ENCODE assay signal across 9 cellular contexts in the genomic region with DNA sequence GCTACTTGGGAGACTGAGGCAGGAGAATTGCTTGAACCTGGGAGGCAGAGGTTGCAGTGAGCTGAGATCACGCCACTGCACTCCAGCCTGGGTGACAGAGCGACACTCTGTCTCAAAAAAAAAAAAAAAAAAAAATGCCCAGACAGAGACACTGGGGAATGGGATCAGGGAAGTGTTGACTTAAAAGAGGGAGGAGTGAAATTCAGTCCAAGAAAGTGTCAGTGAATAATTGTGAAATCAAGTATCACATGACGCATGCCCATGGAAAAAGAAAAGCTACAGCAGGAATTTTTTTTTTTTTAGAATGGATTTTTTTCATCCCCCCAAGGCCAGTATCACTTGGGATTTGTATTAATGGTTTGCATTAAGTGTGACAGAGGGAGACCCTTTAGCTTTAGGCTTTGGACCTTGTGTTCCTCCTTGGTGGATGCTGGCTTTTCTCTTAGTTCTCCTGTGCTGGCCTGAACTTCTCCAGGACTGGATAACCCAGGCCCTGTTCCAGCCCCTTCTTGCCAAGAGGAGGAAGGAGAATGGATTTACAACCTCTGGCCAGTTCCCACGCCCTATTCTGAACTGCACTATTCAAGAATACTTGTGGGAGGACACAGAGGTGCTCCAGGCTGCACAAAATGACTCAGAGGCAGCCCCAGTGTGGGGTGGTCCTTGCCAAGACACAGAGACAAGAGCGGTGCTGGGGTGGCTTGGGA. TPM values are rescaled to one million over a fixed set of nuclear protein-coding genes. Genes with fewer than 3 reads are reported as not detected.
A peak's percentile ranks its signal among the peaks of the same experiment; 100 is the strongest.
DNase-seq lines count a peak whose midpoint lies in the region; ATAC-seq and TF ChIP-seq lines count a peak whose summit lies in the region.
"Had no signal": no experiment of that assay in that cellular context is flagged by ENCODE, and none has a peak within 500 bp of the region (broad histone marks: within the 10 kb centered on the region; RNA-seq: fewer than 3 reads in every experiment).

No MANE protein-coding gene starts in this region.

- no peaks in the 10 kb centered on the region for H3K9me3 ChIP-seq in left ventricle myocardium inferior (replicated peaks)

- peaks cover 22% of the 10 kb centered on the region for H3K4me1 ChIP-seq in left ventricle myocardium inferior

- peak in 36 of 58 donors; percentile 7 to 77 (median 40) for DNase-seq in anterior cingulate cortex (lab: John Stamatoyannopoulos, UW)
- peak; percentile 68 for DNase-seq in left ventricle myocardium inferior
- peak; percentile 90 for DNase-seq in posterior vena cava (ENCODE audit: low spot score)
- no peak for DNase-seq in activated CD4-positive, alpha-beta T cell treated with anti-CD3 and anti-CD28 coated beads, Interleukin-2, amount 50 U/mL, for 4 hours
- DNase-seq in Kasumi-1 (lab: John Stamatoyannopoulos, UW) = no peak
- DNase-seq in HuH-7.5 (ENCODE audit: low spot score) = no peak
- DNase-seq: stimulated activated naive CD8-positive, alpha-beta T cell treated with anti-CD3 and anti-CD28 coated beads, Interleukin-15, amount 100 ng/mL, for 72 hours had no signal

- intact Hi-C loops in left ventricle myocardium inferior (cut with micrococcal nuclease) (no loop called here), posterior vena cava (cut with DNase I) (no loop called here)

- peak overlapping the region; percentile 66 for H3K27ac ChIP-seq in C4-2B
- H3K27ac ChIP-seq in left ventricle myocardium inferior (replicated peaks) = peak overlapping the region; percentile 75

- no peak overlapping the region for H3K4me3 ChIP-seq in left ventricle myocardium inferior

- no peaks in the 10 kb centered on the region for H3K36me3 ChIP-seq in left ventricle myocardium inferior

- H3K27me3 ChIP-seq in left ventricle myocardium inferior (ENCODE audit: low read depth) = no peaks in the 10 kb centered on the region

- ATAC-seq in GM19324 (IDR thresholded peaks at IDR 0.05; ENCODE audit: low FRiP score, unreplicated experiment) = no peak
- ATAC-seq: stimulated activated naive CD8-positive, alpha-beta T cell treated with anti-CD3 and anti-CD28 coated beads, Interleukin-15, amount 100 ng/mL, for 72 hours had no signal

- TF ChIP-seq CTCF in C4-2B (conservative IDR thresholded peaks at IDR 0.05) (no peak), left ventricle myocardium inferior (IDR thresholded peaks at IDR 0.05; ENCODE audit: borderline replicate concordance) (no peak)

RNA-seq across cellular contexts. Expression of gene ZNF774, which starts 36.7 kb away (rescaled TPM):
- total RNA-seq in left ventricle myocardium inferior (4.7 TPM), posterior vena cava (1 to 10 TPM; 3.5 to 4.0 TPM)

RNA-seq across cellular contexts. Expression of gene NGRN, which starts 50.0 kb away (rescaled TPM):
- total RNA-seq in left ventricle myocardium inferior (120 TPM), posterior vena cava (10 to 100 TPM; 81.6 to 89.7 TPM)

Comparison
In these comparisons a context has a peak if more than half of its experiments do, and no peak if none do; other contexts are left out.
1. DNase-seq: peak in anterior cingulate cortex (36 of 58), left ventricle myocardium inferior (single experiment) and posterior vena cava (single experiment); none in activated CD4-positive, alpha-beta T cell treated with anti-CD3 and anti-CD28 coated beads, Interleukin-2, amount 50 U/mL, for 4 hours (0 of 2), Kasumi-1 (0 of 2) and HuH-7.5 (single experiment).